In genomic region chr9:37437010-37437409, GRCh38 we compare ENCODE assay signal across 1 cellular context.
TF ChIP-seq lines count a peak whose summit lies in the region.

No MANE protein-coding gene starts in this region.

TF ChIP-seq in GM12878, 131 proteins besides CTCF, POLR2A, EP300 and RAD21:
- TF ChIP-seq ZBTB11 (CRISPR knock-in tag; IDR thresholded peaks at IDR 0.05) (no peak), BRCA1 (IDR thresholded peaks at IDR 0.05; ENCODE audit: low read depth, low read length) (no peak), ZNF274 (IDR thresholded peaks at IDR 0.05; ENCODE audit: insufficient read depth, insufficient read length) (no peak), KAT2A (conservative IDR thresholded peaks at IDR 0.05; ENCODE audit: control insufficient read depth, low read depth, low read length) (no peak), KLF5 (IDR thresholded peaks at IDR 0.05; ENCODE audit: partially characterized antibody) (no peak), SUZ12 (IDR thresholded peaks at IDR 0.05; ENCODE audit: unreplicated experiment) (no peak), SIX5 (IDR thresholded peaks at IDR 0.05; ENCODE audit: low read depth, low read length, severe bottlenecking) (no peak), FOXM1 (IDR thresholded peaks at IDR 0.05; ENCODE audit: low read depth, low read length) (no peak), MYB (IDR thresholded peaks at IDR 0.05; ENCODE audit: borderline replicate concordance, low read depth, low read length) (no peak), SP1 (IDR thresholded peaks at IDR 0.05; ENCODE audit: low read depth, low read length) (no peak)
